20 cellular contexts compared by ENCODE assay signal in genomic region chr5:130546216-130546615, GRCh38.
"Had no signal": no experiment of that assay in that cellular context is flagged by ENCODE, and none has a peak within 500 bp of the region (broad histone marks: within the 10 kb centered on the region; RNA-seq: fewer than 3 reads in every experiment).

No MANE protein-coding gene starts in this region.

- H3K4me3 Mint-ChIP-seq: activated CD4-positive, alpha-beta memory T cell treated with anti-CD3 and anti-CD28 coated beads, Interleukin-2, amount 10 ng/mL, durations not matched to agents 7 days and 5 days; activated T-cell treated with anti-CD3 and anti-CD28 coated beads, Interleukin-2, amount 50 U/mL, for 24 hours; central memory CD8-positive, alpha-beta T cell; stimulated activated naive CD8-positive, alpha-beta T cell treated with anti-CD3 and anti-CD28 coated beads, Interleukin-15, amount 100 ng/mL, for 72 hours; T-helper 17 cell; WTC11 had no signal

- DNase-seq: activated CD4-positive, alpha-beta memory T cell treated with anti-CD3 and anti-CD28 coated beads, Interleukin-2, amount 10 ng/mL, durations not matched to agents 7 days and 5 days; activated CD4-positive, alpha-beta T cell treated with anti-CD3 and anti-CD28 coated beads for 4 hours; activated effector memory CD4-positive, alpha-beta T cell treated with Interleukin-2 at 50 U/mL for 16 hours; activated naive CD4-positive, alpha-beta T cell treated with anti-CD3 and anti-CD28 coated beads, Interleukin-2, amount 50 U/mL, for 16 hours; activated T-cell treated with anti-CD3 and anti-CD28 coated beads, Interleukin-2, amount 50 U/mL, for 24 hours; adrenal gland; cortex of kidney; effector CD4-positive, alpha-beta T cell; midbrain; small intestine; stimulated activated CD4-positive, alpha-beta T cell treated with anti-CD3 and anti-CD28 coated beads, Interleukin-4, amount 100 ng/mL, for 24 hours; stimulated activated CD8-positive, alpha-beta memory T cell treated with anti-CD3 and anti-CD28 coated beads, Interleukin-4, amount 100 ng/mL, for 48 hours; stimulated activated naive CD8-positive, alpha-beta T cell treated with anti-CD3 and anti-CD28 coated beads, Interleukin-15, amount 100 ng/mL, for 72 hours; T-helper 17 cell; testis had no signal

- H3K27ac Mint-ChIP-seq: activated CD4-positive, alpha-beta memory T cell treated with anti-CD3 and anti-CD28 coated beads, Interleukin-2, amount 10 ng/mL, durations not matched to agents 7 days and 5 days; activated T-cell treated with anti-CD3 and anti-CD28 coated beads, Interleukin-2, amount 50 U/mL, for 24 hours; progenitor cell of endocrine pancreas; stimulated activated naive CD8-positive, alpha-beta T cell treated with anti-CD3 and anti-CD28 coated beads, Interleukin-15, amount 100 ng/mL, for 72 hours; T-helper 17 cell; WTC11 had no signal

- H3K4me1 ChIP-seq: adrenal gland, right atrium auricular region, testis had no signal

- H3K4me3 ChIP-seq: adrenal gland, lung, right atrium auricular region, testis had no signal

- H3K9me3 Mint-ChIP-seq: activated CD4-positive, alpha-beta memory T cell treated with anti-CD3 and anti-CD28 coated beads, Interleukin-2, amount 10 ng/mL, durations not matched to agents 7 days and 5 days; activated T-cell treated with anti-CD3 and anti-CD28 coated beads, Interleukin-2, amount 50 U/mL, for 24 hours had no signal

- H3K27ac ChIP-seq: adrenal gland, right atrium auricular region, testis had no signal

- H3K36me3 ChIP-seq: adrenal gland, right atrium auricular region had no signal

- H3K27me3 ChIP-seq: adrenal gland, right atrium auricular region, testis had no signal

- ATAC-seq: stimulated activated naive CD8-positive, alpha-beta T cell treated with anti-CD3 and anti-CD28 coated beads, Interleukin-15, amount 100 ng/mL, for 72 hours; T-helper 17 cell; WTC11 had no signal

- H3K27me3 Mint-ChIP-seq: activated CD4-positive, alpha-beta memory T cell treated with anti-CD3 and anti-CD28 coated beads, Interleukin-2, amount 10 ng/mL, durations not matched to agents 7 days and 5 days; progenitor cell of endocrine pancreas; T-helper 17 cell had no signal

- H3K4me1 Mint-ChIP-seq: central memory CD8-positive, alpha-beta T cell; stimulated activated naive CD8-positive, alpha-beta T cell treated with anti-CD3 and anti-CD28 coated beads, Interleukin-15, amount 100 ng/mL, for 72 hours; T-helper 17 cell had no signal

- H3K9me3 ChIP-seq: adrenal gland, testis had no signal
